In the genomic region with DNA sequence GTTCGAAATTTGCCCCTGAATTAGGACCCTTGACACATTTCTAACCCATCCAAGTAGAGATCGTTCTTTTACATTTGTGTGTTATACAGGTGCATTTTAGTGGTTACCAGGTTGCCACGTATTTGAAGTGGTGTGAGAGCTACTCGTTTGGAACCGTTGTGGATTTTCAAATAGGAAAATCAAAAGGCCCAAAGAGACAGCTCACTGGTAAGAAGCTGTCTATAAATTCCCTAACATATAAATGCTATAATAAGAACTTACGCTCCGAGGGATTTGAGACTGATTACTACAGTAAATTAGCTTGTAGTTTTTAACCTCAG, we compare ENCODE assay signal across 9 cellular contexts. TPM values are rescaled to one million over a fixed set of nuclear protein-coding genes. Genes with fewer than 3 reads are reported as not detected.
DNase-seq lines count a peak whose midpoint lies in the region; ATAC-seq and TF ChIP-seq lines count a peak whose summit lies in the region.
"Had no signal": no experiment of that assay in that cellular context is flagged by ENCODE, and none has a peak within 500 bp of the region (broad histone marks: within the 10 kb centered on the region; RNA-seq: fewer than 3 reads in every experiment).

No MANE protein-coding gene starts in this region.

- H3K9me3 ChIP-seq in H9 (ENCODE audit: control insufficient read depth, low read depth, low read length): no peaks in the 10 kb centered on the region
- no peaks in the 10 kb centered on the region for H3K9me3 ChIP-seq in hepatocyte (ENCODE audit: low read depth)
- H3K9me3 ChIP-seq: mucosa of descending colon had no signal

- H3K9me2 ChIP-seq in hepatocyte (replicated peaks; ENCODE audit: insufficient read depth): no peaks in the 10 kb centered on the region

- H4K91ac ChIP-seq in H9 (ENCODE audit: insufficient read length, low read depth, low read length): no peak overlapping the region

- H3K36me3 ChIP-seq in hepatocyte (replicated peaks; ENCODE audit: insufficient read depth, low read depth): no peaks in the 10 kb centered on the region

- TF ChIP-seq CTCF in 22Rv1 (IDR thresholded peaks at IDR 0.05) (no peak), H9 (conservative IDR thresholded peaks at IDR 0.05) (no peak), WI38 (IDR thresholded peaks at IDR 0.05; ENCODE audit: low read depth, low read length) (no peak), hepatocyte (IDR thresholded peaks at IDR 0.05; ENCODE audit: poor library complexity) (no peak)

- H2AFZ ChIP-seq in H9 (ENCODE audit: low read length) (no peak overlapping the region), hepatocyte (peak overlapping the region; percentile 50)

- H3K9ac ChIP-seq in H9 (ENCODE audit: extremely low read depth, insufficient read length, low read length): peak overlapping the region; percentile 82

- peaks cover 3 to 4% of the 10 kb centered on the region in 2 experiments; a peak in 2 of 5 replicates for H3K9me3 Mint-ChIP-seq in H9
- H3K9me3 Mint-ChIP-seq in stimulated activated memory B cell treated with anti-CD40 and anti-IgM and Interleukin-4, amounts not matched to agents 10 μg/mL and 1 μg/mL and 100 μg/mL, for 72 hours: no peaks in the 10 kb centered on the region

- no peak for ATAC-seq in stimulated activated memory B cell treated with anti-CD40 and anti-IgM and Interleukin-4, amounts not matched to agents 10 μg/mL and 1 μg/mL and 100 μg/mL, for 72 hours
- no peak for ATAC-seq in HG03175 (IDR thresholded peaks at IDR 0.05; ENCODE audit: unreplicated experiment)

- H2BK20ac ChIP-seq in H9 (ENCODE audit: low read depth, low read length, poor library complexity, severe bottlenecking): no peak overlapping the region

- peaks cover 26% of the 10 kb centered on the region for H3K27me3 Mint-ChIP-seq in H9 (ENCODE audit: low read depth)
- no peaks in the 10 kb centered on the region for H3K27me3 Mint-ChIP-seq in stimulated activated memory B cell treated with anti-CD40 and anti-IgM and Interleukin-4, amounts not matched to agents 10 μg/mL and 1 μg/mL and 100 μg/mL, for 72 hours

- no peak overlapping the region for H2BK15ac ChIP-seq in H9 (ENCODE audit: low read depth, low read length)

- H3K4me3 ChIP-seq in WI38 (ENCODE audit: low read depth, low read length) (peak overlapping the region; percentile 78), hepatocyte (peak overlapping the region; percentile 23)

- no peak overlapping the region for H4K8ac ChIP-seq in H9 (replicated peaks; ENCODE audit: insufficient read length, low read depth, low read length)

- H3K27ac ChIP-seq in 22Rv1 (peak overlapping the region; percentile 96), H9 (ENCODE audit: insufficient read length, low read depth, low read length) (peak overlapping the region; percentile 5), hepatocyte (peak overlapping the region; percentile 99)

- no peak overlapping the region for H2AK5ac ChIP-seq in H9 (ENCODE audit: insufficient read length, low read length)

- H3K4me2 ChIP-seq in H9 (ENCODE audit: insufficient read depth, insufficient read length, low read length) (peak overlapping the region; percentile 96), hepatocyte (peak overlapping the region; percentile 71)

- H3K36me3 Mint-ChIP-seq in H9 (ENCODE audit: insufficient read depth in 1 of 3, low read depth in 3 of 3): peaks cover 2 to 21% (median 21%) of the 10 kb centered on the region in 3 experiments; a peak in 6 of 7 replicates
- H3K36me3 Mint-ChIP-seq in stimulated activated memory B cell treated with anti-CD40 and anti-IgM and Interleukin-4, amounts not matched to agents 10 μg/mL and 1 μg/mL and 100 μg/mL, for 72 hours: peaks cover 11% of the 10 kb centered on the region

- no peak overlapping the region for H2BK120ac ChIP-seq in H9 (ENCODE audit: low read depth, low read length, poor library complexity, severe bottlenecking)

- peaks cover 11% of the 10 kb centered on the region for H3K23me2 ChIP-seq in H9 (ENCODE audit: insufficient read length, low read depth, low read length, poor library complexity, severe bottlenecking)

- no peaks in the 10 kb centered on the region for H3K79me2 ChIP-seq in H9 (ENCODE audit: insufficient read depth, low read length)
- H3K79me2 ChIP-seq in hepatocyte: peaks cover 76% of the 10 kb centered on the region

- peak overlapping the region; percentile 88 to 96 for H3K4me3 Mint-ChIP-seq in H9
- H3K4me3 Mint-ChIP-seq in stimulated activated memory B cell treated with anti-CD40 and anti-IgM and Interleukin-4, amounts not matched to agents 10 μg/mL and 1 μg/mL and 100 μg/mL, for 72 hours: peak overlapping the region; percentile 86

- H3K4me1 ChIP-seq in H9 (ENCODE audit: insufficient read depth, low read length) (0 out of 2 replicates have a peak, but pooled peaks cover 3% of the 10 kb centered on the region), hepatocyte (ENCODE audit: insufficient read depth) (peaks cover 10% of the 10 kb centered on the region)

- no peaks in the 10 kb centered on the region for H3K79me1 ChIP-seq in H9 (ENCODE audit: insufficient read depth, low read depth, low read length, poor library complexity, severe bottlenecking)

- H3K18ac ChIP-seq in H9 (ENCODE audit: insufficient read length, low read depth, low read length): no peak overlapping the region

- H3K4me1 Mint-ChIP-seq in H9: peaks cover 27 to 29% of the 10 kb centered on the region in 2 experiments
- peaks cover 42% of the 10 kb centered on the region for H3K4me1 Mint-ChIP-seq in stimulated activated memory B cell treated with anti-CD40 and anti-IgM and Interleukin-4, amounts not matched to agents 10 μg/mL and 1 μg/mL and 100 μg/mL, for 72 hours

- no peak overlapping the region for H2BK5ac ChIP-seq in H9 (ENCODE audit: insufficient read length, low read length)

- no peak overlapping the region for H3K23ac ChIP-seq in H9 (ENCODE audit: insufficient read length, low read depth, low read length)

- no CpG with 5 or more reads among the region's 7 CpGs for WGBS in H9 (ENCODE audit: extremely low coverage, insufficient read length, low lambda C conversion rate)
- 26% methylated on average over 7 of the region's 7 CpGs for WGBS in hepatocyte (ENCODE audit: low lambda C conversion rate, missing lambda C conversion rate)

- DNase-seq in H9 (no peak), hepatocyte (ENCODE audit: low spot score) (no peak), AG08396 (ENCODE audit: low spot score) (no peak), cerebellar nuclear complex (lab: John Stamatoyannopoulos, UW) (no peak)

- no peak overlapping the region for H3K4ac ChIP-seq in H9 (ENCODE audit: low read depth, low read length)

- H4K5ac ChIP-seq in H9 (ENCODE audit: insufficient read length, low read depth, low read length): no peak overlapping the region

- H3K56ac ChIP-seq in H9 (ENCODE audit: insufficient read length, low read depth, low read length): no peak overlapping the region

- H4K20me1 ChIP-seq in H9 (ENCODE audit: control insufficient read depth, insufficient read depth, insufficient read length) (no peaks in the 10 kb centered on the region), hepatocyte (ENCODE audit: insufficient read depth, poor library complexity, severe bottlenecking) (peaks cover 3% of the 10 kb centered on the region)

- no peak overlapping the region for H2BK12ac ChIP-seq in H9 (ENCODE audit: insufficient read length, low read depth, low read length)

- H3K14ac ChIP-seq in H9 (ENCODE audit: insufficient read depth, low read length): no peak overlapping the region; the same call in 1 of the 2 replicates

- H3K27ac Mint-ChIP-seq in H9: peak overlapping the region in 2 of 3 experiments; percentile 98 to 99; a peak in 5 of 7 replicates
- H3K27ac Mint-ChIP-seq in stimulated activated memory B cell treated with anti-CD40 and anti-IgM and Interleukin-4, amounts not matched to agents 10 μg/mL and 1 μg/mL and 100 μg/mL, for 72 hours: peak overlapping the region; percentile 90

- H3K27me3 ChIP-seq in H9 (ENCODE audit: insufficient read depth, low read length): peaks cover 10% of the 10 kb centered on the region; the same call in 1 of the 2 replicates
- H3K27me3 ChIP-seq in hepatocyte: no peaks in the 10 kb centered on the region

- H3T11ph ChIP-seq in H9 (ENCODE audit: low read length): no peak overlapping the region

RNA-seq across cellular contexts. Expression of gene REV3L, which starts 1.6 kb away (rescaled TPM):
- 5.3 and 8.8 TPM in 2 replicates for total RNA-seq in H9 (2021)
- total RNA-seq in hepatocyte: 29.4 and 37.2 TPM in 2 replicates
- 17.6 and 23.7 TPM in 2 replicates for polyA plus RNA-seq in hepatocyte

Comparison
In these comparisons a context has a peak if more than half of its experiments do, and no peak if none do; other contexts are left out.
1. H3K27ac ChIP-seq: peak in every context shown above with its lines; median percentile 99 in hepatocyte; 96 in 22Rv1; 5 in H9.